ENCODE assay signal across 9 cellular contexts in genomic region chr12:67515679-67516363, GRCh38.
DNase-seq lines count a peak whose midpoint lies in the region; ATAC-seq and TF ChIP-seq lines count a peak whose summit lies in the region.
"Had no signal": no experiment of that assay in that cellular context is flagged by ENCODE, and none has a peak within 500 bp of the region (broad histone marks: within the 10 kb centered on the region; RNA-seq: fewer than 3 reads in every experiment).

No MANE protein-coding gene starts in this region.

- no peak for TF ChIP-seq CTCF in activated CD8-positive, alpha-beta T cell treated with anti-CD3 and anti-CD28 coated beads for 36 hours (IDR thresholded peaks at IDR 0.05)
- TF ChIP-seq CTCF in mesothelial cell of epicardium (IDR thresholded peaks at IDR 0.05; ENCODE audit: unreplicated experiment) = no peak

- no peak overlapping the region for H3K4me3 Mint-ChIP-seq in activated CD8-positive, alpha-beta T cell treated with anti-CD3 and anti-CD28 coated beads for 36 hours
- H3K4me3 Mint-ChIP-seq in stimulated activated memory B cell treated with anti-CD40 and anti-IgM and Interleukin-4, amounts not matched to agents 10 μg/mL and 1 μg/mL and 100 μg/mL, for 72 hours = no peak overlapping the region
- H3K4me3 Mint-ChIP-seq in mesothelial cell of epicardium = no peak overlapping the region

- no peaks in the 10 kb centered on the region for H3K36me3 Mint-ChIP-seq in activated CD8-positive, alpha-beta T cell treated with anti-CD3 and anti-CD28 coated beads for 36 hours (ENCODE audit: low read depth)
- H3K36me3 Mint-ChIP-seq in stimulated activated memory B cell treated with anti-CD40 and anti-IgM and Interleukin-4, amounts not matched to agents 10 μg/mL and 1 μg/mL and 100 μg/mL, for 72 hours = no peaks in the 10 kb centered on the region
- no peaks in the 10 kb centered on the region for H3K36me3 Mint-ChIP-seq in mesothelial cell of epicardium

- no peaks in the 10 kb centered on the region for H3K27me3 Mint-ChIP-seq in activated CD8-positive, alpha-beta T cell treated with anti-CD3 and anti-CD28 coated beads for 36 hours
- H3K27me3 Mint-ChIP-seq in stimulated activated memory B cell treated with anti-CD40 and anti-IgM and Interleukin-4, amounts not matched to agents 10 μg/mL and 1 μg/mL and 100 μg/mL, for 72 hours = peaks cover 17% of the 10 kb centered on the region
- H3K27me3 Mint-ChIP-seq in mesothelial cell of epicardium (ENCODE audit: low read depth) = no peaks in the 10 kb centered on the region

- no peaks in the 10 kb centered on the region for H3K9me3 Mint-ChIP-seq in activated CD8-positive, alpha-beta T cell treated with anti-CD3 and anti-CD28 coated beads for 36 hours
- no peaks in the 10 kb centered on the region for H3K9me3 Mint-ChIP-seq in stimulated activated memory B cell treated with anti-CD40 and anti-IgM and Interleukin-4, amounts not matched to agents 10 μg/mL and 1 μg/mL and 100 μg/mL, for 72 hours
- no peaks in the 10 kb centered on the region for H3K9me3 Mint-ChIP-seq in mesothelial cell of epicardium

- peak overlapping the region; percentile 11 for H3K27ac Mint-ChIP-seq in activated CD8-positive, alpha-beta T cell treated with anti-CD3 and anti-CD28 coated beads for 36 hours
- H3K27ac Mint-ChIP-seq in stimulated activated memory B cell treated with anti-CD40 and anti-IgM and Interleukin-4, amounts not matched to agents 10 μg/mL and 1 μg/mL and 100 μg/mL, for 72 hours = peak overlapping the region; percentile 62
- H3K27ac Mint-ChIP-seq in mesothelial cell of epicardium = no peak overlapping the region

- CTCF ChIA-PET in activated CD8-positive, alpha-beta T cell treated with anti-CD3 and anti-CD28 coated beads for 36 hours (lab: Charles Lee) = no interaction called here

- POLR2A ChIA-PET in activated CD8-positive, alpha-beta T cell treated with anti-CD3 and anti-CD28 coated beads for 36 hours (lab: Charles Lee) = interaction anchor here (1.2 kb wide), 1 partner anchor 27 kb away, joined by 3 read pairs; no protein-coding TSS in a partner anchor

- ATAC-seq in HG02642 (IDR thresholded peaks at IDR 0.05; ENCODE audit: poor library complexity, unreplicated experiment) = peak; percentile 86
- peak; percentile 80 for ATAC-seq in activated CD8-positive, alpha-beta T cell treated with anti-CD3 and anti-CD28 coated beads for 36 hours
- ATAC-seq in stimulated activated memory B cell treated with anti-CD40 and anti-IgM and Interleukin-4, amounts not matched to agents 10 μg/mL and 1 μg/mL and 100 μg/mL, for 72 hours = peak; percentile 87
- ATAC-seq: A549 had no signal

- peaks cover 41% of the 10 kb centered on the region for H3K4me1 Mint-ChIP-seq in activated CD8-positive, alpha-beta T cell treated with anti-CD3 and anti-CD28 coated beads for 36 hours (ENCODE audit: low read depth)
- H3K4me1 Mint-ChIP-seq in stimulated activated memory B cell treated with anti-CD40 and anti-IgM and Interleukin-4, amounts not matched to agents 10 μg/mL and 1 μg/mL and 100 μg/mL, for 72 hours = peaks cover 22% of the 10 kb centered on the region
- peaks cover 55% of the 10 kb centered on the region for H3K4me1 Mint-ChIP-seq in mesothelial cell of epicardium

- intact Hi-C loops in activated CD8-positive, alpha-beta T cell treated with anti-CD3 and anti-CD28 coated beads for 36 hours (cut with micrococcal nuclease) = no loop called here

- DNase-seq in NCI-H1436 (lab: John Stamatoyannopoulos, UW) = peak; percentile 13
- DNase-seq in NCI-H1436 treated with DMSO at 0.1 percent for 48 hours (lab: John Stamatoyannopoulos, UW) = no peak
- peak; percentile 45 to 49 for DNase-seq in NCI-H187 (lab: John Stamatoyannopoulos, UW)
- DNase-seq in activated CD8-positive, alpha-beta T cell treated with anti-CD3 and anti-CD28 coated beads for 36 hours = peak; percentile 37
- no peak for DNase-seq in SIG-M5 treated with dmso at 0.1 percent for 504 hours (lab: John Stamatoyannopoulos, UW; ENCODE audit: unreplicated experiment)
- DNase-seq in mesothelial cell of epicardium (ENCODE audit: low spot score in 2 of 2, unreplicated experiment in 2 of 2) = no peak

Comparison
In these comparisons a context has a peak if more than half of its experiments do, and no peak if none do; other contexts are left out.
1. DNase-seq: peak in NCI-H1436 (single experiment), NCI-H187 (2 of 2) and activated CD8-positive, alpha-beta T cell treated with anti-CD3 and anti-CD28 coated beads for 36 hours (single experiment); none in NCI-H1436 treated with DMSO at 0.1 percent for 48 hours (single experiment), SIG-M5 treated with dmso at 0.1 percent for 504 hours (single experiment) and mesothelial cell of epicardium (0 of 2).
2. Peak in every context shown above with its lines, with median percentiles within 50 percentile points of each other: ATAC-seq.